22 cellular contexts compared by ENCODE assay signal in genomic region chr11:8799273-8799672, GRCh38.
"Had no signal": no experiment of that assay in that cellular context is flagged by ENCODE, and none has a peak within 500 bp of the region (broad histone marks: within the 10 kb centered on the region; RNA-seq: fewer than 3 reads in every experiment).

No MANE protein-coding gene starts in this region.

- H2AFZ ChIP-seq: PC-9 had no signal

- H3K27me3 ChIP-seq: breast epithelium had no signal

- H3K27ac ChIP-seq: PC-9, SK-N-MC, VCaP had no signal

- H3K4me2 ChIP-seq: PC-9 had no signal

- H3K4me1 ChIP-seq: breast epithelium had no signal

- ATAC-seq: activated CD8-positive, alpha-beta T cell treated with anti-CD3 and anti-CD28 coated beads for 36 hours; activated T-cell treated with anti-CD3 and anti-CD28 coated beads, Interleukin-2, amount 50 U/mL, for 72 hours had no signal

- H3K9me3 ChIP-seq: breast epithelium had no signal

- H3K4me3 ChIP-seq: breast epithelium, PC-9, SK-N-MC had no signal

- H3K36me3 ChIP-seq: breast epithelium had no signal

- DNase-seq: activated CD4-positive, alpha-beta T cell treated with anti-CD3 and anti-CD28 coated beads, Interleukin-2, amount 50 U/mL, for 1 hour; activated CD4-positive, CD25-positive, alpha-beta regulatory T cell; activated CD8-positive, alpha-beta memory T cell treated with anti-CD3 and anti-CD28 coated beads, Interleukin-2, amount 50 U/mL, for 4 hours; activated CD8-positive, alpha-beta T cell treated with anti-CD3 and anti-CD28 coated beads for 36 hours; activated naive CD4-positive, alpha-beta T cell treated with anti-CD3 and anti-CD28 coated beads, Interleukin-2, amount 50 U/mL, for 16 hours; activated naive CD8-positive, alpha-beta T cell treated with anti-CD3 and anti-CD28 coated beads, Interleukin-2, amount 10 ng/mL, durations not matched to agents 7 days and 5 days; activated T-cell treated with anti-CD3 and anti-CD28 coated beads, Interleukin-2, amount 50 U/mL, for 72 hours; aorta; central memory CD4-positive, alpha-beta T cell; Kasumi-1; KBM-7; NCI-H1048; NCI-H146; NCI-H187 treated with DMSO at 0.1 percent for 48 hours; NCI-H2081 treated with DMSO at 0.1 percent for 48 hours; NCI-H446; NCI-H524; PC-9; T-helper 1 cell had no signal
